In genomic region chr17:17837380-17837821, GRCh38 we compare ENCODE assay signal across 8 cellular contexts. TPM values are rescaled to one million over a fixed set of nuclear protein-coding genes. Genes with fewer than 3 reads are reported as not detected.
DNase-seq lines count a peak whose midpoint lies in the region; ATAC-seq, FAIRE-seq and TF ChIP-seq lines count a peak whose summit lies in the region.

No MANE protein-coding gene starts in this region.

- H3K36me3 ChIP-seq in Panc1 (ENCODE audit: control insufficient read depth, insufficient read depth, low read length): no peaks in the 10 kb centered on the region
- no peaks in the 10 kb centered on the region for H3K36me3 ChIP-seq in endocrine pancreas (ENCODE audit: control insufficient read depth, insufficient read depth, low read length)

- TSS peak; percentile 89 for BruUV-seq in Panc1 (replicated peaks; lab: Mats Ljungman, UMichigan)

- peak overlapping the region; percentile 92 to 98 for H3K27ac Mint-ChIP-seq in natural killer cell

- no peaks in the 10 kb centered on the region for H3K27me3 Mint-ChIP-seq in natural killer cell (ENCODE audit: low read depth in 2 of 2)

- no peak for DNase-seq in GM12891 (ENCODE audit: insufficient read length, low spot score)
- no peak for DNase-seq in Panc1 (ENCODE audit: low read depth, low spot score)
- DNase-seq in natural killer cell: no peak
- DNase-seq in NCI-H128 (lab: John Stamatoyannopoulos, UW; ENCODE audit: unreplicated experiment): no peak
- DNase-seq in activated gamma-delta T cell treated with Interleukin-2 at 50 U/mL for 16 hours: no peak
- no peak for DNase-seq in stimulated activated CD4-positive, alpha-beta T cell treated with anti-CD3 and anti-CD28 coated beads, Interleukin-4, amount 100 ng/mL, for 4 hours

- intact Hi-C loops in Panc1 (cut with micrococcal nuclease; ENCODE audit: unreplicated experiment): no loop called here
- intact Hi-C loops in natural killer cell (cut with micrococcal nuclease): loop anchor here (2.0 to 5.0 kb wide), 3 partner anchors 13 to 85 kb away; no protein-coding TSS in a partner anchor

- H3K4me3 Mint-ChIP-seq in natural killer cell: peak overlapping the region; percentile 92

- no peaks in the 10 kb centered on the region for H3K36me3 Mint-ChIP-seq in natural killer cell

- H3K9ac ChIP-seq in endocrine pancreas (ENCODE audit: control insufficient read depth, insufficient read depth, low read length): peak overlapping the region; percentile 98

- POLR2A ChIA-PET in Panc1 (lab: Charles Lee): interaction anchor here (2.2 kb wide), 1 partner anchor 10 kb away, joined by 8 read pairs; no protein-coding TSS in a partner anchor

- peak; percentile 26 for FAIRE-seq in GM12891 (lab: Jason Lieb, UNC)

- ATAC-seq in Panc1 (no peak), natural killer cell (no peak), HG03460 (IDR thresholded peaks at IDR 0.05; ENCODE audit: unreplicated experiment) (no peak)

- H3K9me3 ChIP-seq in Panc1 (ENCODE audit: control insufficient read depth, insufficient read depth, low read depth, low read length) (no peaks in the 10 kb centered on the region), endocrine pancreas (ENCODE audit: control insufficient read depth, low read length) (no peaks in the 10 kb centered on the region)

- in situ Hi-C loops in Panc1 (cut with HindIII; ENCODE audit: low pct_unique_long_range_greater_than_20kb, low sequenced_read_pairs): no loop called here

- TF ChIP-seq POLR2A in GM12891 (IDR thresholded peaks at IDR 0.05; ENCODE audit: low read depth, low read length): no peak

- no peaks in the 10 kb centered on the region for H3K9me3 Mint-ChIP-seq in natural killer cell

- H3K4me1 ChIP-seq in Panc1 (ENCODE audit: control insufficient read depth, insufficient read depth, low read length) (peaks cover 64% of the 10 kb centered on the region), endocrine pancreas (ENCODE audit: control insufficient read depth, insufficient read depth, low read length) (no peaks in the 10 kb centered on the region)

- TF ChIP-seq CTCF in Panc1 (IDR thresholded peaks at IDR 0.05): no peak
- TF ChIP-seq CTCF in natural killer cell (IDR thresholded peaks at IDR 0.05): no peak

- peak overlapping the region; percentile 64 to 72 for H3K4me3 ChIP-seq in Panc1 (ENCODE audit: low read depth in 2 of 2, low read length in 2 of 2)
- no peak overlapping the region for H3K4me3 ChIP-seq in endocrine pancreas (ENCODE audit: control insufficient read depth, insufficient read depth, low read length)

- H3K27me3 ChIP-seq in Panc1 (ENCODE audit: control insufficient read depth, insufficient read depth, low read length) (no peaks in the 10 kb centered on the region), endocrine pancreas (ENCODE audit: control insufficient read depth, insufficient read depth, low read length) (no peaks in the 10 kb centered on the region)

- CTCF ChIA-PET in Panc1 (lab: Charles Lee): no interaction called here

- H3K27ac ChIP-seq in Panc1 (ENCODE audit: low read length): peak overlapping the region; percentile 98

- H3K4me1 Mint-ChIP-seq in natural killer cell: peaks cover 26 to 40% of the 10 kb centered on the region in 2 donors

TF ChIP-seq in GM12891, 5 proteins besides CTCF, POLR2A, EP300 and RAD21:
- TF ChIP-seq SPI1 (IDR thresholded peaks at IDR 0.05; ENCODE audit: low read depth, low read length): no peak
- no peak for TF ChIP-seq PAX5 (IDR thresholded peaks at IDR 0.05; ENCODE audit: insufficient read depth, low read length, severe bottlenecking)
- TF ChIP-seq POLR2AphosphoS5 (IDR thresholded peaks at IDR 0.05; ENCODE audit: low read depth, low read length): no peak
- no peak for TF ChIP-seq POU2F2 (IDR thresholded peaks at IDR 0.05; ENCODE audit: low read depth, low read length)
- TF ChIP-seq TAF1 (IDR thresholded peaks at IDR 0.05; ENCODE audit: low read depth, low read length): no peak

RNA-seq across cellular contexts. Expression of gene SREBF1, which starts 0.6 kb away (rescaled TPM):
- 16.7 TPM for polyA plus RNA-seq in GM12891 (2012; ENCODE audit: low read depth, missing spikeins)
- total RNA-seq in Panc1 (2021; ENCODE audit: unreplicated experiment): 230 TPM
- 434 TPM for polyA plus RNA-seq in Panc1 (2012; ENCODE audit: insufficient read length)
- total RNA-seq in natural killer cell: 100 to 1,000 TPM in 2 of 3 donors, 10 to 100 TPM in 1; 80.7 to 208 (median 119) TPM
